ENCODE assay signal across 15 cellular contexts in the genomic region with DNA sequence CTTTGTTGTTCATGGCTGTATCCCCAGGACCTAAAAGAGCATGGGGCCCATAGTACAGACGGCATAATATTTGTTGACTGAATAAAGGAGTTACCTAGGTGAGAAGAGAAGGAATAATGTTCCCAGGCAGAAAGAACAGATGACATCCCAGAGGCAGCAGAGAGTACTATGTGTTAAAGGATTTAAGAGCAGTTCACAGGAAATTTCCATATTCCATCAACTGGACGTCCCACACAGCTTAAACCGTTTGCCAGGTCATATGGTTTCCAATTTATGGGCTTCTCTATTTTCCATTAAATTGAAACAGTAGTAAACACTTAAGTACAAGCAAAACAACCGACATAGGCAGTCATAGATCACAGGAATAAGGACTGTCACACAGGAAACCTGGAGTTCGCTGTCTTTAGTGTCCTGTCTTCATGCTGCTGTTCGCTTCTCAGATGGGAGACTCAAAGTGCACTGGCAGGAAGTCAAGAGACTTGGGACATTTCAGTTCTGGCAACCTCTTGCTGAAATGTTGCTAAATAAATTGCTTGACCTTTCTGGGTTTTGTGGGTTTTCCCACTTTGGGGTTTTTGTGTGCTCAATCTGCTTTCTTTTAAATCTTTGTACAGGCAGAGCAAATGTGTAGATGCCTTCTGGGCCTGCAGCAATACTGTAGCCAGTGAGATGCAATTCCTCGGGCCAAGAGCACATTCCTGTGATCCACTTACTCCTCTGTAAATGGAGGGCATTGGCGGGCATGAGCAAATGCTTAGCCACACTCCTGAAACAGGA. TPM values are rescaled to one million over a fixed set of nuclear protein-coding genes. Genes with fewer than 3 reads are reported as not detected.
DNase-seq lines count a peak whose midpoint lies in the region; ATAC-seq and TF ChIP-seq lines count a peak whose summit lies in the region.
"Had no signal": no experiment of that assay in that cellular context is flagged by ENCODE, and none has a peak within 500 bp of the region (broad histone marks: within the 10 kb centered on the region; RNA-seq: fewer than 3 reads in every experiment).

No MANE protein-coding gene starts in this region.

- DNase-seq in AG20443 (ENCODE audit: low spot score), result peak; percentile 41
- DNase-seq in MV-4-11 (lab: John Stamatoyannopoulos, UW), result peak; percentile 70
- DNase-seq in fibroblast of peridontal ligament (ENCODE audit: extremely low read depth), result peak; percentile 60
- no peak for DNase-seq in A673 (ENCODE audit: low spot score)
- DNase-seq: BE2C; CD4-positive, alpha-beta T cell; H9; NK-92 treated with Interleukin-12 subunit alpha and Interleukin-12 subunit beta, amount 100 ng/mL, for 24 hours had no signal

- BruUV-seq in A673 (replicated peaks; lab: Mats Ljungman, UMichigan), result no TSS peak

- intact Hi-C loops in A673 (cut with micrococcal nuclease; ENCODE audit: unreplicated experiment), result loop anchor here (1.0 to 10.0 kb wide), 4 partner anchors 113 to 1180 kb away; no protein-coding TSS in a partner anchor

- TF ChIP-seq CTCF in nephron (IDR thresholded peaks at IDR 0.05; ENCODE audit: unreplicated experiment in 3 of 3) (no peak), A673 (conservative IDR thresholded peaks at IDR 0.05; ENCODE audit: low read depth, low read length) (no peak)

- H3K4me3 Mint-ChIP-seq in nephron, result no peak overlapping the region
- H3K4me3 Mint-ChIP-seq: CD4-positive, alpha-beta T cell; H9 had no signal

- H3K4me1 Mint-ChIP-seq in nephron, result peaks cover 17% of the 10 kb centered on the region

- H3K4me1 ChIP-seq in A673 (ENCODE audit: insufficient read depth, low read length, poor library complexity, severe bottlenecking), result peaks cover 4% of the 10 kb centered on the region
- H3K4me1 ChIP-seq: BE2C, SJCRH30 had no signal

- H3K36me3 ChIP-seq in A673 (ENCODE audit: insufficient read depth, low read length, poor library complexity, severe bottlenecking), result no peaks in the 10 kb centered on the region
- H3K36me3 ChIP-seq: BE2C, SJCRH30 had no signal

- POLR2A ChIA-PET in A673 (lab: Charles Lee; ENCODE audit: low non-redundant PET), result no interaction called here

- CTCF ChIA-PET in A673 (lab: Charles Lee), result interaction anchor here (0.6 to 1.4 kb wide), 2 partner anchors 595 to 1384 kb away, joined by 3 to 25 read pairs; no protein-coding TSS in a partner anchor

- H3K9me3 Mint-ChIP-seq in nephron, result no peaks in the 10 kb centered on the region
- H3K9me3 Mint-ChIP-seq: CD4-positive, alpha-beta T cell; H9 had no signal

- no peaks in the 10 kb centered on the region for H3K9me3 ChIP-seq in A673 (ENCODE audit: low read depth, low read length, poor library complexity, severe bottlenecking)
- H3K9me3 ChIP-seq: BE2C, SJCRH30 had no signal

- ATAC-seq in HG02938 (IDR thresholded peaks at IDR 0.05; ENCODE audit: unreplicated experiment), result no peak
- ATAC-seq in HG03565 (IDR thresholded peaks at IDR 0.05; ENCODE audit: unreplicated experiment), result no peak
- ATAC-seq in HG03045 (IDR thresholded peaks at IDR 0.05; ENCODE audit: unreplicated experiment), result no peak

- peak overlapping the region; percentile 3 to 71 (median 63) for H3K27ac Mint-ChIP-seq in nephron
- H3K27ac Mint-ChIP-seq: CD4-positive, alpha-beta T cell; H9 had no signal

- no peak overlapping the region for H3K27ac ChIP-seq in A673 (ENCODE audit: low read depth, low read length, poor library complexity, severe bottlenecking)
- H3K27ac ChIP-seq: HL-60, SJCRH30 had no signal

- H3K27me3 ChIP-seq in A673 (replicated peaks; ENCODE audit: insufficient read depth, low read depth, low read length, poor library complexity), result peaks cover 19% of the 10 kb centered on the region
- H3K27me3 ChIP-seq: BE2C, SJCRH30 had no signal

- H3K27me3 Mint-ChIP-seq in nephron (ENCODE audit: low read depth), result peaks cover 21% of the 10 kb centered on the region

- H3K4me3 ChIP-seq in A673 (ENCODE audit: low read depth, low read length, poor library complexity, severe bottlenecking), result no peak overlapping the region
- H3K4me3 ChIP-seq: K562, SJCRH30 had no signal

- no peaks in the 10 kb centered on the region for H3K36me3 Mint-ChIP-seq in nephron (ENCODE audit: low read depth)

RNA-seq across cellular contexts. Expression of a gene that starts 5.8 kb away (rescaled TPM):
- total RNA-seq in A673 (2021), result 5.5 and 8.8 TPM in 2 replicates
- total RNA-seq: CD4-positive, alpha-beta T cell had no signal
